Comparison of ENCODE assay signal across 7 cellular contexts in genomic region chr7:22357311-22358175, GRCh38. TPM values are rescaled to one million over a fixed set of nuclear protein-coding genes. Genes with fewer than 3 reads are reported as not detected.
DNase-seq lines count a peak whose midpoint lies in the region; ATAC-seq, FAIRE-seq and TF ChIP-seq lines count a peak whose summit lies in the region.

No MANE protein-coding gene starts in this region.

- no peak overlapping the region for H4K5ac ChIP-seq in mesendoderm (ENCODE audit: low read length)

- no peaks in the 10 kb centered on the region for H3K79me2 ChIP-seq in mesendoderm (ENCODE audit: control insufficient read depth, insufficient read depth, low read length)

- no peaks in the 10 kb centered on the region for H3K36me3 ChIP-seq in ES-I3 (ENCODE audit: insufficient read depth, low read length)
- H3K36me3 ChIP-seq in bronchial epithelial cell (ENCODE audit: control insufficient read depth, insufficient read depth, low read length): no peaks in the 10 kb centered on the region
- H3K36me3 ChIP-seq in mesendoderm (ENCODE audit: control insufficient read depth, insufficient read depth, low read length): no peaks in the 10 kb centered on the region

- H3K9ac ChIP-seq in ES-I3 (ENCODE audit: low read depth, low read length) (peak overlapping the region; percentile 21; the same call in 1 of the 2 replicates), mesendoderm (ENCODE audit: low read length) (no peak overlapping the region)

- no peak overlapping the region for H2BK5ac ChIP-seq in mesendoderm (ENCODE audit: low read length)

- H3K9me3 ChIP-seq in ES-I3 (ENCODE audit: control insufficient read depth, insufficient read depth, low read length): 0 out of 2 replicates have a peak, but pooled peaks cover 2% of the 10 kb centered on the region

- TF ChIP-seq CTCF in bronchial epithelial cell (IDR thresholded peaks at IDR 0.05; ENCODE audit: insufficient read depth, low read length, severe bottlenecking): no peak

- no peak overlapping the region for H3K18ac ChIP-seq in mesendoderm (ENCODE audit: low read length)

- H3K27ac ChIP-seq in mesendoderm (ENCODE audit: low read depth, low read length): no peak overlapping the region

- no peak overlapping the region for H3K23ac ChIP-seq in mesendoderm (ENCODE audit: low read length)

- peak; percentile 85 for FAIRE-seq in bronchial epithelial cell (lab: Jason Lieb, UNC)

- no CpG with 5 or more reads among the region's 23 CpGs for WGBS in mesendoderm (ENCODE audit: extremely low coverage, insufficient coverage, low lambda C conversion rate)

- H3K27me3 ChIP-seq in bronchial epithelial cell (ENCODE audit: control insufficient read depth, insufficient read depth, low read length) (no peaks in the 10 kb centered on the region), mesendoderm (ENCODE audit: insufficient read depth, low read length, poor library complexity) (no peaks in the 10 kb centered on the region)

- no peak for ATAC-seq in HG02884 (IDR thresholded peaks at IDR 0.05; ENCODE audit: unreplicated experiment)

- H3K4me2 ChIP-seq in mesendoderm (ENCODE audit: low read length): peak overlapping the region; percentile 31

- H4K8ac ChIP-seq in mesendoderm (ENCODE audit: low read depth, low read length): no peak overlapping the region

- no peak overlapping the region for H2AK5ac ChIP-seq in mesendoderm (ENCODE audit: low read length)

- H2BK120ac ChIP-seq in mesendoderm (ENCODE audit: low read depth, low read length): no peak overlapping the region

- H3K4me1 ChIP-seq in ES-I3 (ENCODE audit: insufficient read depth, low read length) (no peaks in the 10 kb centered on the region; the same call in 1 of the 2 replicates), mesendoderm (ENCODE audit: control insufficient read depth, low read depth, low read length) (peaks cover 2% of the 10 kb centered on the region)

- H2BK15ac ChIP-seq in mesendoderm (replicated peaks; ENCODE audit: low read depth): no peak overlapping the region

- peak; percentile 35 for DNase-seq in NAMALWA (ENCODE audit: low spot score)
- DNase-seq in bronchial epithelial cell (ENCODE audit: low read depth): peak; percentile 99
- DNase-seq in mesendoderm: peak; percentile 61
- no peak for DNase-seq in NCI-H187 (lab: John Stamatoyannopoulos, UW)
- DNase-seq in medulla oblongata (ENCODE audit: extremely low spot score): no peak

- no peak overlapping the region for H3K4ac ChIP-seq in mesendoderm (ENCODE audit: low read depth, low read length)

- H3K4me3 ChIP-seq in bronchial epithelial cell (ENCODE audit: low read depth, low read length) (peak overlapping the region; percentile 50), mesendoderm (ENCODE audit: low read length) (no peak overlapping the region)

- peak overlapping the region; percentile 26 for H3K56ac ChIP-seq in mesendoderm (ENCODE audit: low read length)

- no peaks in the 10 kb centered on the region for H3K79me1 ChIP-seq in mesendoderm (ENCODE audit: low read length)

RNA-seq across cellular contexts. Expression of gene RAPGEF5, which starts 0.6 kb away (rescaled TPM):
- total RNA-seq in bronchial epithelial cell: 5.8 and 6.3 TPM in 2 replicates
- 3.1 TPM for polyA plus RNA-seq in mesendoderm (2013, experiment 1 of 2)
- 3.1 TPM for polyA plus RNA-seq in mesendoderm (2013, experiment 2 of 2)

Comparison
In these comparisons a context has a peak if more than half of its experiments do, and no peak if none do; other contexts are left out.
1. DNase-seq: peak in NAMALWA (single experiment), bronchial epithelial cell (single experiment) and mesendoderm (single experiment); none in NCI-H187 (0 of 2) and medulla oblongata (single experiment).